ENCODE assay signal across 11 cellular contexts in genomic region chr1:221117548-221117951, GRCh38.
DNase-seq lines count a peak whose midpoint lies in the region; ATAC-seq and TF ChIP-seq lines count a peak whose summit lies in the region.
"Had no signal": no experiment of that assay in that cellular context is flagged by ENCODE, and none has a peak within 500 bp of the region (broad histone marks: within the 10 kb centered on the region; RNA-seq: fewer than 3 reads in every experiment).

No MANE protein-coding gene starts in this region.

- H3K79me2 ChIP-seq in PC-3 (ENCODE audit: low read length) (no peaks in the 10 kb centered on the region), osteoblast (ENCODE audit: insufficient read depth, low read length) (no peaks in the 10 kb centered on the region)

- DNase-seq in COLO829 (ENCODE audit: low spot score), result peak; percentile 81
- peak; percentile 77 for DNase-seq in PC-3
- DNase-seq in fibroblast of pulmonary artery (ENCODE audit: low read depth), result peak; percentile 57
- peak; percentile 86 for DNase-seq in osteoblast (ENCODE audit: insufficient read length, low spot score, missing footprints)
- no peak for DNase-seq in lower leg skin (ENCODE audit: low spot score in 2 of 2)
- DNase-seq in OCI-M2 (lab: John Stamatoyannopoulos, UW; ENCODE audit: unreplicated experiment), result no peak
- DNase-seq in cerebellar nuclear complex (lab: John Stamatoyannopoulos, UW), result no peak
- DNase-seq: DMS79 treated with DMSO at 0.1 percent for 48 hours, NCI-H2029 treated with DMSO at 0.1 percent for 48 hours, T-helper 9 cell had no signal

- peak; percentile 94 for ATAC-seq in PC-3
- ATAC-seq in GM19455 (IDR thresholded peaks at IDR 0.05; ENCODE audit: unreplicated experiment), result no peak

- H3K4me3 ChIP-seq in PC-3 (ENCODE audit: low read length), result no peak overlapping the region
- no peak overlapping the region for H3K4me3 ChIP-seq in fibroblast of pulmonary artery (replicated peaks; ENCODE audit: low read depth, low read length)
- H3K4me3 ChIP-seq in osteoblast (ENCODE audit: insufficient read depth, low read length), result peak overlapping the region; percentile 23
- no peak overlapping the region for H3K4me3 ChIP-seq in lower leg skin (ENCODE audit: low read depth, poor library complexity, severe bottlenecking)

- intact Hi-C loops in PC-3 (cut with micrococcal nuclease), result loop anchor here (5.0 kb wide), 1 partner anchor 45 kb away; no protein-coding TSS in a partner anchor
- intact Hi-C loops in lower leg skin (cut with DNase I; ENCODE audit: low total_unique reads), result no loop called here

- no TSS peak for BruUV-seq in PC-3 (replicated peaks; lab: Mats Ljungman, UMichigan)

- H3K27me3 ChIP-seq in PC-3 (ENCODE audit: low read length) (no peaks in the 10 kb centered on the region), osteoblast (ENCODE audit: insufficient read depth, low read length) (no peaks in the 10 kb centered on the region)

- no peaks in the 10 kb centered on the region for H4K20me1 ChIP-seq in PC-3 (ENCODE audit: low read length)
- H4K20me1 ChIP-seq in osteoblast (ENCODE audit: insufficient read depth, low read length), result no peaks in the 10 kb centered on the region

- peaks cover 30% of the 10 kb centered on the region for H3K4me1 ChIP-seq in PC-3 (ENCODE audit: insufficient read depth, low read length)
- peaks cover 23% of the 10 kb centered on the region for H3K4me1 ChIP-seq in osteoblast (ENCODE audit: insufficient read depth, low read length)

- H3K27ac ChIP-seq in PC-3 (ENCODE audit: low read length), result peak overlapping the region; percentile 44
- peak overlapping the region; percentile 87 for H3K27ac ChIP-seq in osteoblast (ENCODE audit: low read depth, low read length)

- H3K9ac ChIP-seq in PC-3 (ENCODE audit: low read length), result no peak overlapping the region

- TF ChIP-seq CTCF in PC-3 (conservative IDR thresholded peaks at IDR 0.05; ENCODE audit: low read depth, low read length) (no peak), fibroblast of pulmonary artery (IDR thresholded peaks at IDR 0.05; ENCODE audit: low read length, missing control alignments) (no peak), osteoblast (IDR thresholded peaks at IDR 0.05; ENCODE audit: extremely low read depth, low read depth, low read length) (no peak), lower leg skin (IDR thresholded peaks at IDR 0.05) (no peak)

- POLR2A ChIA-PET in PC-3 (lab: Charles Lee; ENCODE audit: unreplicated experiment), result no interaction called here

- H3K9me3 ChIP-seq in PC-3 (ENCODE audit: low read length), result no peaks in the 10 kb centered on the region
- H3K9me3 ChIP-seq in osteoblast (ENCODE audit: low read depth, low read length), result no peaks in the 10 kb centered on the region

- peak overlapping the region; percentile 20 for H2AFZ ChIP-seq in PC-3 (ENCODE audit: low read length)
- peak overlapping the region; percentile 34 for H2AFZ ChIP-seq in osteoblast (ENCODE audit: low read length)

- CTCF ChIA-PET in PC-3 (lab: Charles Lee), result no interaction called here

- H3K4me2 ChIP-seq in PC-3 (ENCODE audit: low read length), result peak overlapping the region; percentile 45
- peak overlapping the region; percentile 69 for H3K4me2 ChIP-seq in osteoblast (ENCODE audit: insufficient read depth, low read length)

- TF ChIP-seq POLR2A in lower leg skin (IDR thresholded peaks at IDR 0.05), result no peak

- 32 to 50% methylated on average over 3 of the region's 3 CpGs for WGBS in lower leg skin, 2 donors

- H3K36me3 ChIP-seq in PC-3 (ENCODE audit: low read depth, low read length) (no peaks in the 10 kb centered on the region), osteoblast (ENCODE audit: insufficient read depth, low read length) (no peaks in the 10 kb centered on the region)

- H3F3A ChIP-seq in PC-3 (ENCODE audit: low read length, unreplicated experiment), result no peaks in the 10 kb centered on the region

- no peaks in the 10 kb centered on the region for H3K9me2 ChIP-seq in PC-3 (replicated peaks; ENCODE audit: low read length)

Comparison
In these comparisons a context has a peak if more than half of its experiments do, and no peak if none do; other contexts are left out.
1. DNase-seq: peak in COLO829 (single experiment), PC-3 (single experiment), fibroblast of pulmonary artery (single experiment) and osteoblast (single experiment); none in lower leg skin (0 of 2), OCI-M2 (single experiment) and cerebellar nuclear complex (0 of 2).